ENCODE assay signal across 8 cellular contexts in genomic region chrX:65668362-65669310, GRCh38. TPM values are rescaled to one million over a fixed set of nuclear protein-coding genes. Genes with fewer than 3 reads are reported as not detected.
A peak's percentile ranks its signal among the peaks of the same experiment; 100 is the strongest.
DNase-seq lines count a peak whose midpoint lies in the region; ATAC-seq, FAIRE-seq and TF ChIP-seq lines count a peak whose summit lies in the region.

No MANE protein-coding gene starts in this region.

- H3K79me2 ChIP-seq in MM.1S (ENCODE audit: low read length): peaks cover 60% of the 10 kb centered on the region

- H3K36me3 Mint-ChIP-seq in central memory CD8-positive, alpha-beta T cell (ENCODE audit: insufficient read depth): peaks cover 23% of the 10 kb centered on the region

- no peaks in the 10 kb centered on the region for H3K9me3 ChIP-seq in MM.1S (replicated peaks; ENCODE audit: insufficient read depth, low read length)

- peak overlapping the region; percentile 65; the same call in 1 of the 2 replicates for H3K27ac ChIP-seq in MM.1S (ENCODE audit: low read length)

- no peaks in the 10 kb centered on the region for H3K27me3 Mint-ChIP-seq in central memory CD8-positive, alpha-beta T cell

- peak; percentile 44 for ATAC-seq in central memory CD8-positive, alpha-beta T cell (replicated peaks; ENCODE audit: extremely low read depth, poor library complexity, severe bottlenecking)

- DNase-seq in AG04449 (ENCODE audit: low read depth, low spot score): peak; percentile 41
- no peak for DNase-seq in GM19239 (ENCODE audit: insufficient read length, low spot score)
- peak; percentile 41 for DNase-seq in MM.1S
- DNase-seq in activated CD4-positive, CD25-positive, alpha-beta regulatory T cell (lab: John Stamatoyannopoulos, UW): peak; percentile 5 to 37 (median 18)
- peak; percentile 15 to 35 for DNase-seq in central memory CD8-positive, alpha-beta T cell (ENCODE audit: low spot score in 2 of 2)
- DNase-seq in kidney epithelial cell (ENCODE audit: low read depth): no peak
- DNase-seq in stimulated activated CD4-positive, alpha-beta T cell treated with anti-CD3 and anti-CD28 coated beads, Interleukin-2, amount 100 ng/mL, for 24 hours: peak; percentile 53 to 68
- DNase-seq in NCI-H524 (lab: John Stamatoyannopoulos, UW): no peak

- no peak for TF ChIP-seq CTCF in AG04449 (IDR thresholded peaks at IDR 0.05; ENCODE audit: insufficient read depth, low read length, missing control alignments)
- TF ChIP-seq CTCF in MM.1S (IDR thresholded peaks at IDR 0.05; ENCODE audit: low read length): no peak
- TF ChIP-seq CTCF in kidney epithelial cell (IDR thresholded peaks at IDR 0.05; ENCODE audit: insufficient read depth, low read length, poor library complexity, severe bottlenecking): no peak

- H3K9me2 ChIP-seq in MM.1S (replicated peaks; ENCODE audit: insufficient read depth, low read length): no peaks in the 10 kb centered on the region

- H3K4me1 ChIP-seq in MM.1S (ENCODE audit: low read length): peaks cover 28% of the 10 kb centered on the region

- CTCF ChIA-PET in AG04449 (lab: Yijun Ruan, JAX): interaction anchor here (1.3 to 2.3 kb wide), 3 partner anchors 24 to 36 kb away, joined by 3 to 6 read pairs (median 4); no protein-coding TSS in a partner anchor

- H3F3A ChIP-seq in MM.1S (ENCODE audit: insufficient read depth, low read length): peaks cover 4% of the 10 kb centered on the region; the same call in 1 of the 2 replicates

- no peaks in the 10 kb centered on the region; the same call in 1 of the 2 replicates for H3K36me3 ChIP-seq in MM.1S (replicated peaks; ENCODE audit: insufficient read depth, low read length)
- no peaks in the 10 kb centered on the region for H3K36me3 ChIP-seq in kidney epithelial cell (ENCODE audit: control insufficient read depth, insufficient read depth, low read length)

- POLR2A ChIA-PET in AG04449 (lab: Yijun Ruan, JAX): interaction anchor here (0.7 to 1.7 kb wide), 8 partner anchors 10 to 67 kb away, joined by 3 to 9 read pairs (median 4); no protein-coding TSS in a partner anchor

- H3K4me3 ChIP-seq in AG04449 (ENCODE audit: low read depth, low read length): peak overlapping the region; percentile 72
- peak overlapping the region; percentile 89 for H3K4me3 ChIP-seq in MM.1S (ENCODE audit: low read length)
- peak overlapping the region; percentile 59 for H3K4me3 ChIP-seq in kidney epithelial cell (ENCODE audit: low read depth, low read length)

- H3K9me3 Mint-ChIP-seq in central memory CD8-positive, alpha-beta T cell: no peaks in the 10 kb centered on the region

- no peaks in the 10 kb centered on the region; the same call in 1 of the 2 replicates for H4K20me1 ChIP-seq in MM.1S (ENCODE audit: insufficient read depth, low read length)

- peak; percentile 95 for FAIRE-seq in GM19239 (lab: Jason Lieb, UNC)

- peak overlapping the region; percentile 97 for H3K4me3 Mint-ChIP-seq in central memory CD8-positive, alpha-beta T cell

- H3K9ac ChIP-seq in MM.1S (ENCODE audit: low read length): peak overlapping the region; percentile 74

- peak overlapping the region; percentile 67 for H3K4me2 ChIP-seq in MM.1S (ENCODE audit: low read depth, low read length)

- H3K27me3 ChIP-seq in MM.1S (replicated peaks; ENCODE audit: insufficient read depth, low read length) (no peaks in the 10 kb centered on the region), kidney epithelial cell (ENCODE audit: control insufficient read depth, insufficient read depth, low read length) (no peaks in the 10 kb centered on the region)

- H3K4me1 Mint-ChIP-seq in central memory CD8-positive, alpha-beta T cell: peaks cover 43% of the 10 kb centered on the region

- H3K27ac Mint-ChIP-seq in central memory CD8-positive, alpha-beta T cell (ENCODE audit: low read depth): peak overlapping the region; percentile 91

- no peak overlapping the region for H2AFZ ChIP-seq in MM.1S (ENCODE audit: low read length)

RNA-seq across cellular contexts. Expression of gene MSN, which starts 1.2 kb away (rescaled TPM):
- 402 TPM in 2 replicates for total RNA-seq in kidney epithelial cell

Comparison
In these comparisons a context has a peak if more than half of its experiments do, and no peak if none do; other contexts are left out.
1. DNase-seq: peak in AG04449 (single experiment), MM.1S (single experiment), activated CD4-positive, CD25-positive, alpha-beta regulatory T cell (4 of 4), central memory CD8-positive, alpha-beta T cell (2 of 2) and stimulated activated CD4-positive, alpha-beta T cell treated with anti-CD3 and anti-CD28 coated beads, Interleukin-2, amount 100 ng/mL, for 24 hours (2 of 2); none in GM19239 (single experiment), kidney epithelial cell (single experiment) and NCI-H524 (0 of 2).
2. Peak in every context shown above with its lines, with median percentiles within 50 percentile points of each other: H3K4me3 ChIP-seq.